Comparison of ENCODE assay signal across 25 cellular contexts in genomic region chr12:48946943-48947342, GRCh38. TPM values are rescaled to one million over a fixed set of nuclear protein-coding genes. Genes with fewer than 3 reads are reported as not detected.
A peak's percentile ranks its signal among the peaks of the same experiment; 100 is the strongest.
DNase-seq lines count a peak whose midpoint lies in the region; ATAC-seq and TF ChIP-seq lines count a peak whose summit lies in the region.
"Had no signal": no experiment of that assay in that cellular context is flagged by ENCODE, and none has a peak within 500 bp of the region (broad histone marks: within the 10 kb centered on the region; RNA-seq: fewer than 3 reads in every experiment).

No MANE protein-coding gene starts in this region.

- POLR2A ChIA-PET in CD8-positive, alpha-beta memory T cell (lab: Charles Lee) = interaction anchor here (0.7 kb wide), 1 partner anchor 10 kb away, joined by 3 read pairs; the partner anchor contains the start of gene ARF3
- POLR2A ChIA-PET in activated B cell treated with CpG ODN at 0.5 μM for 24 hours (lab: Charles Lee) (no interaction called here), SK-N-SH (lab: Yijun Ruan, JAX) (no interaction called here), OCI-LY7 (lab: Charles Lee) (interaction anchor here (0.7 to 0.9 kb wide), 2 partner anchors 12 to 34 kb away, joined by 3 to 4 read pairs; no protein-coding TSS in a partner anchor)

- TF ChIP-seq POLR2A in GM18505 (IDR thresholded peaks at IDR 0.05; ENCODE audit: borderline replicate concordance, extremely low read depth, insufficient read depth, insufficient read length) = no peak

- intact Hi-C loops in activated B cell treated with CpG ODN at 0.5 μM for 24 hours (cut with micrococcal nuclease) (no loop called here), OCI-LY7 (cut with micrococcal nuclease; ENCODE audit: unreplicated experiment) (no loop called here)

- H2AFZ ChIP-seq in SK-N-SH (ENCODE audit: low read depth) (no peak overlapping the region), OCI-LY7 (ENCODE audit: low read length) (no peak overlapping the region)

- 86% methylated on average over 6 of the region's 6 CpGs for WGBS in SK-N-SH (ENCODE audit: low lambda C conversion rate)

- peaks cover 100% of the 10 kb centered on the region for H3K79me2 ChIP-seq in SK-N-SH (ENCODE audit: insufficient read depth)
- 0 out of 2 replicates have a peak, but pooled peaks cover 5% of the 10 kb centered on the region for H3K79me2 ChIP-seq in OCI-LY7 (ENCODE audit: insufficient read depth, low read depth, low read length)

- TF ChIP-seq EP300 in SK-N-SH (IDR thresholded peaks at IDR 0.05; ENCODE audit: borderline replicate concordance in 1 of 2, low read depth in 1 of 2, low read length in 1 of 2) = no peak

- ATAC-seq in activated B cell treated with CpG ODN at 0.5 μM for 24 hours (ENCODE audit: low read depth) (no peak), GM18505 (IDR thresholded peaks at IDR 0.05; ENCODE audit: unreplicated experiment) (no peak), GM18867 (IDR thresholded peaks at IDR 0.05; ENCODE audit: unreplicated experiment) (no peak)
- ATAC-seq in stimulated activated effector memory CD8-positive, alpha-beta T cell treated with anti-CD3 and anti-CD28 coated beads, Interleukin-12 subunit alpha, Interleukin-12 subunit beta, amount 100 ng/mL, for 72 hours = no peak
- ATAC-seq: SK-N-SH treated with all-trans-retinoic acid at 6 μM for 48 hours had no signal

- peak overlapping the region in 6 of 8 donors; percentile 35 to 77 (median 47) for H3K27ac Mint-ChIP-seq in CD8-positive, alpha-beta memory T cell
- H3K27ac Mint-ChIP-seq in activated B cell treated with CpG ODN at 0.5 μM for 24 hours (peak overlapping the region; percentile 5), endothelial cell (ENCODE audit: unreplicated experiment) (peak overlapping the region; percentile 48)
- H3K27ac Mint-ChIP-seq in stimulated activated effector memory CD8-positive, alpha-beta T cell treated with anti-CD3 and anti-CD28 coated beads, Interleukin-12 subunit alpha, Interleukin-12 subunit beta, amount 100 ng/mL, for 72 hours = peak overlapping the region; percentile 49

- no peaks in the 10 kb centered on the region for H3F3A ChIP-seq in SK-N-SH (replicated peaks; ENCODE audit: insufficient read depth)

- no peaks in the 10 kb centered on the region for H3K9me3 ChIP-seq in CD8-positive, alpha-beta memory T cell (ENCODE audit: low read length)
- no peaks in the 10 kb centered on the region for H3K9me3 ChIP-seq in SK-N-SH
- no peaks in the 10 kb centered on the region for H3K9me3 ChIP-seq in OCI-LY7 (ENCODE audit: low read length)
- H3K9me3 ChIP-seq: BLaER1 treated with 17β-estradiol and CSF1 and Interleukin-3, amounts not matched to agents 10 nM and 100 nM had no signal

- H3K27me3 ChIP-seq in CD8-positive, alpha-beta memory T cell (ENCODE audit: insufficient read depth, low read length, poor library complexity, severe bottlenecking) = no peaks in the 10 kb centered on the region
- no peaks in the 10 kb centered on the region for H3K27me3 ChIP-seq in SK-N-SH (ENCODE audit: insufficient read depth)
- H3K27me3 ChIP-seq: BLaER1 treated with 17β-estradiol and CSF1 and Interleukin-3, amounts not matched to agents 10 nM and 100 nM had no signal

- no peaks in the 10 kb centered on the region for H3K9me2 ChIP-seq in SK-N-SH
- no peaks in the 10 kb centered on the region for H3K9me2 ChIP-seq in OCI-LY7 (ENCODE audit: insufficient read depth, low read length)

- H3K4me1 ChIP-seq in CD8-positive, alpha-beta memory T cell (ENCODE audit: insufficient read depth, low read length) = no peaks in the 10 kb centered on the region
- H3K4me1 ChIP-seq in SK-N-SH (ENCODE audit: control insufficient read depth in 1 of 2, insufficient read depth in 2 of 2, low read depth in 1 of 2, low read length in 1 of 2) (no peaks in the 10 kb centered on the region), OCI-LY7 (ENCODE audit: insufficient read depth, low read length, poor library complexity, severe bottlenecking) (no peaks in the 10 kb centered on the region)

- H3K4me2 ChIP-seq in SK-N-SH (no peak overlapping the region), OCI-LY7 (ENCODE audit: low read length) (no peak overlapping the region)
- H3K4me2 ChIP-seq: BLaER1 treated with 17β-estradiol and CSF1 and Interleukin-3, amounts not matched to agents 10 nM and 100 nM had no signal

- peaks cover 0 to 37% (median 9%) of the 10 kb centered on the region in 3 donors for H3K36me3 Mint-ChIP-seq in CD8-positive, alpha-beta memory T cell
- peaks cover 29% of the 10 kb centered on the region for H3K36me3 Mint-ChIP-seq in activated B cell treated with CpG ODN at 0.5 μM for 24 hours (ENCODE audit: low read depth)
- H3K36me3 Mint-ChIP-seq in endothelial cell (ENCODE audit: low read depth, unreplicated experiment) = peaks cover 25% of the 10 kb centered on the region
- H3K36me3 Mint-ChIP-seq in stimulated activated effector memory CD8-positive, alpha-beta T cell treated with anti-CD3 and anti-CD28 coated beads, Interleukin-12 subunit alpha, Interleukin-12 subunit beta, amount 100 ng/mL, for 72 hours = peaks cover 9% of the 10 kb centered on the region

- no peak overlapping the region for H3K9ac ChIP-seq in SK-N-SH
- H3K9ac ChIP-seq: BLaER1 treated with 17β-estradiol and CSF1 and Interleukin-3, amounts not matched to agents 10 nM and 100 nM had no signal

- TF ChIP-seq RAD21 in SK-N-SH (IDR thresholded peaks at IDR 0.05; ENCODE audit: low read length) = no peak

- TF ChIP-seq CTCF in activated B cell treated with CpG ODN at 0.5 μM for 24 hours (IDR thresholded peaks at IDR 0.05) (no peak), endothelial cell (IDR thresholded peaks at IDR 0.05; ENCODE audit: unreplicated experiment) (no peak), SK-N-SH (IDR thresholded peaks at IDR 0.05) (no peak), OCI-LY7 (conservative IDR thresholded peaks at IDR 0.05; ENCODE audit: low read length) (no peak)

- DNase-seq in CD8-positive, alpha-beta memory T cell = no peak
- DNase-seq in activated B cell treated with CpG ODN at 0.5 μM for 24 hours (no peak), endothelial cell (ENCODE audit: low spot score) (no peak), SK-N-SH (no peak), OCI-LY7 (ENCODE audit: low spot score) (no peak)
- DNase-seq in stimulated activated effector memory CD8-positive, alpha-beta T cell treated with anti-CD3 and anti-CD28 coated beads, Interleukin-12 subunit alpha, Interleukin-12 subunit beta, amount 100 ng/mL, for 72 hours (ENCODE audit: low spot score in 2 of 2) = no peak
- DNase-seq: ACHN, DMS53, GDM1, HFFc6, KBM-7, MM.1S, NCI-H1092, NCI-H1436, NCI-H2227 treated with DMSO at 0.1 percent for 48 hours, NCI-H510A, NCI-H748 treated with DMSO at 0.1 percent for 48 hours, SHP77 treated with DMSO at 0.1 percent for 48 hours had no signal

- H3K27ac ChIP-seq in CD8-positive, alpha-beta memory T cell (ENCODE audit: low read depth, low read length) = no peak overlapping the region
- H3K27ac ChIP-seq in SK-N-SH (ENCODE audit: low read depth in 2 of 2, low read length in 1 of 2) (no peak overlapping the region), OCI-LY7 (ENCODE audit: low read depth, low read length, poor library complexity, severe bottlenecking) (no peak overlapping the region)
- H3K27ac ChIP-seq: BLaER1 treated with 17β-estradiol and CSF1 and Interleukin-3, amounts not matched to agents 10 nM and 100 nM; HL-60; RWPE1 had no signal

- H3K9me3 Mint-ChIP-seq in CD8-positive, alpha-beta memory T cell = no peaks in the 10 kb centered on the region
- H3K9me3 Mint-ChIP-seq in activated B cell treated with CpG ODN at 0.5 μM for 24 hours (no peaks in the 10 kb centered on the region), endothelial cell (ENCODE audit: unreplicated experiment) (no peaks in the 10 kb centered on the region)
- H3K9me3 Mint-ChIP-seq in stimulated activated effector memory CD8-positive, alpha-beta T cell treated with anti-CD3 and anti-CD28 coated beads, Interleukin-12 subunit alpha, Interleukin-12 subunit beta, amount 100 ng/mL, for 72 hours = no peaks in the 10 kb centered on the region
- H3K9me3 Mint-ChIP-seq: HFFc6 had no signal

- H3K4me3 Mint-ChIP-seq in CD8-positive, alpha-beta memory T cell = no peak overlapping the region
- H3K4me3 Mint-ChIP-seq in activated B cell treated with CpG ODN at 0.5 μM for 24 hours = no peak overlapping the region
- H3K4me3 Mint-ChIP-seq in endothelial cell (ENCODE audit: unreplicated experiment) = no peak overlapping the region
- no peak overlapping the region for H3K4me3 Mint-ChIP-seq in stimulated activated effector memory CD8-positive, alpha-beta T cell treated with anti-CD3 and anti-CD28 coated beads, Interleukin-12 subunit alpha, Interleukin-12 subunit beta, amount 100 ng/mL, for 72 hours
- H3K4me3 Mint-ChIP-seq: HFFc6 had no signal

- BruUV-seq in OCI-LY7 (replicated peaks; lab: Mats Ljungman, UMichigan) = no TSS peak

- H4K20me1 ChIP-seq in SK-N-SH (ENCODE audit: insufficient read depth) (peaks cover 93% of the 10 kb centered on the region), OCI-LY7 (ENCODE audit: insufficient read depth, low read length) (no peaks in the 10 kb centered on the region)

- CTCF ChIA-PET in CD8-positive, alpha-beta memory T cell (lab: Charles Lee) = interaction anchor here (0.7 to 1.4 kb wide), 4 partner anchors 11 to 97 kb away, joined by 3 to 4 read pairs (median 3); no protein-coding TSS in a partner anchor
- CTCF ChIA-PET in activated B cell treated with CpG ODN at 0.5 μM for 24 hours (lab: Charles Lee) = interaction anchor here (0.6 to 1.5 kb wide), 4 partner anchors 8 to 579 kb away, joined by 3 to 6 read pairs (median 3); no protein-coding TSS in a partner anchor
- CTCF ChIA-PET in SK-N-SH (lab: Yijun Ruan, JAX) = interaction anchor here (1.6 to 2.6 kb wide), 5 partner anchors 11 to 132 kb away, joined by 3 to 10 read pairs (median 7); partner anchors contain the start of gene WNT1
- CTCF ChIA-PET in OCI-LY7 (lab: Charles Lee; ENCODE audit: unreplicated experiment) = no interaction called here

- no peaks in the 10 kb centered on the region for H3K36me3 ChIP-seq in CD8-positive, alpha-beta memory T cell (ENCODE audit: insufficient read depth, low read length)
- H3K36me3 ChIP-seq in SK-N-SH (replicated peaks in 1 of 2; ENCODE audit: control insufficient read depth in 1 of 2, insufficient read depth in 2 of 2, low read length in 1 of 2) (peaks cover 13 to 15% of the 10 kb centered on the region in 2 experiments), OCI-LY7 (ENCODE audit: insufficient read depth, low read length) (peaks cover 16% of the 10 kb centered on the region)

- peaks cover 19 to 43% (median 30%) of the 10 kb centered on the region in 3 donors for H3K4me1 Mint-ChIP-seq in CD8-positive, alpha-beta memory T cell
- H3K4me1 Mint-ChIP-seq in activated B cell treated with CpG ODN at 0.5 μM for 24 hours = peaks cover 4% of the 10 kb centered on the region
- peaks cover 22% of the 10 kb centered on the region for H3K4me1 Mint-ChIP-seq in endothelial cell (ENCODE audit: unreplicated experiment)
- peaks cover 34% of the 10 kb centered on the region for H3K4me1 Mint-ChIP-seq in stimulated activated effector memory CD8-positive, alpha-beta T cell treated with anti-CD3 and anti-CD28 coated beads, Interleukin-12 subunit alpha, Interleukin-12 subunit beta, amount 100 ng/mL, for 72 hours

- H3K4me3 ChIP-seq in CD8-positive, alpha-beta memory T cell (ENCODE audit: low read length) = no peak overlapping the region
- H3K4me3 ChIP-seq in SK-N-SH (ENCODE audit: low read depth in 2 of 2, low read length in 1 of 2) = no peak overlapping the region
- H3K4me3 ChIP-seq in OCI-LY7 (ENCODE audit: low read depth, low read length, poor library complexity, severe bottlenecking) = no peak overlapping the region
- H3K4me3 ChIP-seq: BLaER1 treated with 17β-estradiol and CSF1 and Interleukin-3, amounts not matched to agents 10 nM and 100 nM had no signal

- no peaks in the 10 kb centered on the region for H3K27me3 Mint-ChIP-seq in CD8-positive, alpha-beta memory T cell
- no peaks in the 10 kb centered on the region for H3K27me3 Mint-ChIP-seq in activated B cell treated with CpG ODN at 0.5 μM for 24 hours
- H3K27me3 Mint-ChIP-seq in endothelial cell (ENCODE audit: unreplicated experiment) = peaks cover 2% of the 10 kb centered on the region

RNA-seq across cellular contexts. Expression of gene ARF3, which starts 10.3 kb away (rescaled TPM):
- 10 to 100 TPM; 91.5 to 91.8 TPM for total RNA-seq in CD8-positive, alpha-beta memory T cell
- polyA plus RNA-seq in CD8-positive, alpha-beta memory T cell = 24.5 TPM
- total RNA-seq in activated B cell treated with CpG ODN at 0.5 μM for 24 hours (113 and 119 TPM in 2 replicates), endothelial cell (ENCODE audit: unreplicated experiment) (307 TPM), OCI-LY7 (2022) (106 and 133 TPM in 2 replicates)
- polyA plus RNA-seq in SK-N-SH (2012; rRNA removed) = 204 and 261 TPM in 2 replicates
- polyA plus RNA-seq in SK-N-SH (2012; cell fraction: cytosol; rRNA removed) = 191 and 203 TPM in 2 replicates
- polyA plus RNA-seq in SK-N-SH (2012; cell fraction: nucleus; rRNA removed) = 152 and 174 TPM in 2 replicates
- total RNA-seq in OCI-LY7 (2014; rRNA removed; shearing (Covaris generic)) = 41.2 and 42.9 TPM in 2 replicates

RNA-seq across cellular contexts. Expression of gene FKBP11, which starts 21.7 kb away (rescaled TPM):
- 100 to 1,000 TPM in 1 of 2 experiments, 10 to 100 TPM in 1; 98.3 to 103 TPM for total RNA-seq in CD8-positive, alpha-beta memory T cell
- 238 TPM for polyA plus RNA-seq in CD8-positive, alpha-beta memory T cell
- total RNA-seq in activated B cell treated with CpG ODN at 0.5 μM for 24 hours (22.9 and 26.1 TPM in 2 replicates), endothelial cell (ENCODE audit: unreplicated experiment) (16.0 TPM), OCI-LY7 (2022) (60.4 and 66.2 TPM in 2 replicates)
- polyA plus RNA-seq in SK-N-SH (2012; rRNA removed) = 23.7 and 28.5 TPM in 2 replicates
- 12.1 and 14.1 TPM in 2 replicates for polyA plus RNA-seq in SK-N-SH (2012; cell fraction: cytosol; rRNA removed)
- 144 and 155 TPM in 2 replicates for polyA plus RNA-seq in SK-N-SH (2012; cell fraction: nucleus; rRNA removed)
- total RNA-seq in OCI-LY7 (2014; rRNA removed; shearing (Covaris generic)) = 18.7 TPM in 2 replicates

RNA-seq across cellular contexts. Expression of gene WNT10B, which starts 24.6 kb away (rescaled TPM):
- 1 to 10 TPM; 1.4 TPM for total RNA-seq in CD8-positive, alpha-beta memory T cell
- polyA plus RNA-seq in CD8-positive, alpha-beta memory T cell = 0.21 TPM
- total RNA-seq in activated B cell treated with CpG ODN at 0.5 μM for 24 hours (0.22 TPM in 1 of 2 replicates, not detected in the other), endothelial cell (ENCODE audit: unreplicated experiment) (0.33 TPM), OCI-LY7 (2022) (not detected in 2 replicates)
- polyA plus RNA-seq in SK-N-SH (2012; rRNA removed) = 0.11 and 0.18 TPM in 2 replicates
- 0.08 and 0.23 TPM in 2 replicates for polyA plus RNA-seq in SK-N-SH (2012; cell fraction: cytosol; rRNA removed)
- polyA plus RNA-seq in SK-N-SH (2012; cell fraction: nucleus; rRNA removed) = 0.33 and 0.54 TPM in 2 replicates
- not detected in 2 replicates for total RNA-seq in OCI-LY7 (2014; rRNA removed; shearing (Covaris generic))

RNA-seq across cellular contexts. Expression of gene WNT1, which starts 31.2 kb away (rescaled TPM):
- not detected for total RNA-seq in CD8-positive, alpha-beta memory T cell
- polyA plus RNA-seq in CD8-positive, alpha-beta memory T cell = 2.3 TPM
- total RNA-seq in activated B cell treated with CpG ODN at 0.5 μM for 24 hours (not detected in 2 replicates), endothelial cell (ENCODE audit: unreplicated experiment) (not detected), OCI-LY7 (2022) (not detected in 2 replicates)
- polyA plus RNA-seq in SK-N-SH (2012; rRNA removed) = not detected in 2 replicates
- polyA plus RNA-seq in SK-N-SH (2012; cell fraction: cytosol; rRNA removed) = not detected in 2 replicates
- polyA plus RNA-seq in SK-N-SH (2012; cell fraction: nucleus; rRNA removed) = not detected in 2 replicates
- total RNA-seq in OCI-LY7 (2014; rRNA removed; shearing (Covaris generic)) = not detected in 2 replicates
- total RNA-seq: HFFc6, HT-29 had no signal

RNA-seq across cellular contexts. Expression of gene DDN, which starts 52.2 kb away (rescaled TPM):
- under 1 TPM; 0.33 to 0.39 TPM for total RNA-seq in CD8-positive, alpha-beta memory T cell
- polyA plus RNA-seq in CD8-positive, alpha-beta memory T cell = not detected
- total RNA-seq in activated B cell treated with CpG ODN at 0.5 μM for 24 hours (0.20 and 0.44 TPM in 2 replicates), endothelial cell (ENCODE audit: unreplicated experiment) (0.10 TPM), OCI-LY7 (2022) (0.18 TPM in 1 of 2 replicates, not detected in the other)
- 0.20 and 0.24 TPM in 2 replicates for polyA plus RNA-seq in SK-N-SH (2012; rRNA removed)
- 0.17 TPM in 2 replicates for polyA plus RNA-seq in SK-N-SH (2012; cell fraction: cytosol; rRNA removed)
- 0.99 and 1.4 TPM in 2 replicates for polyA plus RNA-seq in SK-N-SH (2012; cell fraction: nucleus; rRNA removed)
- 0.13 and 0.23 TPM in 2 replicates for total RNA-seq in OCI-LY7 (2014; rRNA removed; shearing (Covaris generic))

Comparison
In these comparisons a context has a peak if more than half of its experiments do, and no peak if none do; other contexts are left out.
1. POLR2A ChIA-PET loops: an anchor here in CD8-positive, alpha-beta memory T cell (0.7 kb wide) and OCI-LY7 (0.7 to 0.9 kb wide); none called in activated B cell treated with CpG ODN at 0.5 μM for 24 hours and SK-N-SH.